10 cellular contexts compared by ENCODE assay signal in genomic region chr10:1485357-1485756, GRCh38.
"Had no signal": no experiment of that assay in that cellular context is flagged by ENCODE, and none has a peak within 500 bp of the region (broad histone marks: within the 10 kb centered on the region; RNA-seq: fewer than 3 reads in every experiment).

No MANE protein-coding gene starts in this region.

- H3K27ac ChIP-seq: GM23248, HL-60, KMS-11 had no signal

- H3K4me3 ChIP-seq: GM23248 had no signal

- H2AFZ ChIP-seq: GM23248 had no signal

- H3K4me2 ChIP-seq: KMS-11 had no signal

- FAIRE-seq: HepG2 had no signal

- H3K9me3 Mint-ChIP-seq: H9 had no signal

- H3K9ac ChIP-seq: GM23248, KMS-11 had no signal

- ATAC-seq: HepG2 had no signal

- H3K4me3 Mint-ChIP-seq: H9 had no signal

- DNase-seq: GM23248, GOT3, H9, HCEC 1CT, Karpas-422, KBM-7 had no signal

- H3K27ac Mint-ChIP-seq: H9, IgD-negative memory B cell had no signal
